8 cellular contexts compared by ENCODE assay signal in genomic region chr16:68356249-68356918, GRCh38. TPM values are rescaled to one million over a fixed set of nuclear protein-coding genes. Genes with fewer than 3 reads are reported as not detected.
A peak's percentile ranks its signal among the peaks of the same experiment; 100 is the strongest.
DNase-seq lines count a peak whose midpoint lies in the region; ATAC-seq and TF ChIP-seq lines count a peak whose summit lies in the region.

No MANE protein-coding gene starts in this region.

- H3K27ac Mint-ChIP-seq in MCF 10A (ENCODE audit: low read depth, unreplicated experiment) = no peak overlapping the region

- no peak overlapping the region for H3K4me3 Mint-ChIP-seq in MCF 10A (ENCODE audit: unreplicated experiment)

- H3K4me1 ChIP-seq in mucosa of descending colon (ENCODE audit: low read depth) = peaks cover 8% of the 10 kb centered on the region

- H3K9me3 Mint-ChIP-seq in MCF 10A (ENCODE audit: unreplicated experiment) = no peaks in the 10 kb centered on the region

- H3K9me3 ChIP-seq in mucosa of descending colon = no peaks in the 10 kb centered on the region

- no peak overlapping the region for H3K4me3 ChIP-seq in mucosa of descending colon

- DNase-seq in CD1c-positive myeloid dendritic cell (ENCODE audit: extremely low spot score) = peak; percentile 55
- DNase-seq in KG1 (lab: John Stamatoyannopoulos, UW) = peak; percentile 50
- peak; percentile 52 for DNase-seq in activated CD8-positive, alpha-beta memory T cell treated with anti-CD3 and anti-CD28 coated beads, Interleukin-2, amount 50 U/mL, for 4 hours
- DNase-seq in mucosa of descending colon = peak; percentile 66 to 70 (median 67)
- DNase-seq in inferior parietal cortex (ENCODE audit: extremely low spot score) = no peak
- DNase-seq in NCI-H1694 (lab: John Stamatoyannopoulos, UW) = no peak
- no peak for DNase-seq in MCF 10A (ENCODE audit: unreplicated experiment)

- H3K36me3 Mint-ChIP-seq in MCF 10A (ENCODE audit: insufficient read depth, unreplicated experiment) = peaks cover 33% of the 10 kb centered on the region

- POLR2A ChIA-PET in MCF 10A (lab: Yijun Ruan, JAX) = no interaction called here

- intact Hi-C loops in mucosa of descending colon (cut with DNase I, micrococcal nuclease) (no loop called here), MCF 10A (cut with micrococcal nuclease) (no loop called here)

- no TSS peak for BruUV-seq in MCF 10A (replicated peaks; lab: Mats Ljungman, UMichigan)

- CTCF ChIA-PET in MCF 10A (lab: Yijun Ruan, JAX) = interaction anchor here (0.5 to 1.2 kb wide), 2 partner anchors 50 to 115 kb away, joined by 3 to 4 read pairs; no protein-coding TSS in a partner anchor

- ATAC-seq in GM21423 (IDR thresholded peaks at IDR 0.05; ENCODE audit: unreplicated experiment) (peak; percentile 78), mucosa of descending colon (peak; percentile 15)

- H3K27me3 Mint-ChIP-seq in MCF 10A (ENCODE audit: insufficient read depth, unreplicated experiment) = no peaks in the 10 kb centered on the region

- TF ChIP-seq CTCF in mucosa of descending colon (IDR thresholded peaks at IDR 0.05) = no peak
- TF ChIP-seq CTCF in MCF 10A (IDR thresholded peaks at IDR 0.05; ENCODE audit: unreplicated experiment) = no peak

- H3K4me1 Mint-ChIP-seq in MCF 10A (ENCODE audit: insufficient read depth, unreplicated experiment) = no peaks in the 10 kb centered on the region

- no peaks in the 10 kb centered on the region for H3K36me3 ChIP-seq in mucosa of descending colon (ENCODE audit: low read depth)

RNA-seq across cellular contexts. Expression of gene PRMT7, which starts 45.6 kb away (rescaled TPM):
- total RNA-seq in mucosa of descending colon = 10 to 100 TPM; 31.0 to 42.2 (median 41.0) TPM
- 28.0 and 33.2 TPM in 2 replicates for total RNA-seq in MCF 10A (2022)

RNA-seq across cellular contexts. Expression of gene SLC7A6OS, which starts 45.6 kb away (rescaled TPM):
- total RNA-seq in mucosa of descending colon (10 to 100 TPM; 16.2 to 22.0 (median 18.4) TPM), MCF 10A (2022) (19.4 and 20.4 TPM in 2 replicates)

Comparison
In these comparisons a context has a peak if more than half of its experiments do, and no peak if none do; other contexts are left out.
1. DNase-seq: peak in CD1c-positive myeloid dendritic cell (single experiment), KG1 (single experiment), activated CD8-positive, alpha-beta memory T cell treated with anti-CD3 and anti-CD28 coated beads, Interleukin-2, amount 50 U/mL, for 4 hours (single experiment) and mucosa of descending colon (3 of 3); none in inferior parietal cortex (single experiment), NCI-H1694 (single experiment) and MCF 10A (single experiment).